ENCODE assay signal across 23 cellular contexts in the genomic region with DNA sequence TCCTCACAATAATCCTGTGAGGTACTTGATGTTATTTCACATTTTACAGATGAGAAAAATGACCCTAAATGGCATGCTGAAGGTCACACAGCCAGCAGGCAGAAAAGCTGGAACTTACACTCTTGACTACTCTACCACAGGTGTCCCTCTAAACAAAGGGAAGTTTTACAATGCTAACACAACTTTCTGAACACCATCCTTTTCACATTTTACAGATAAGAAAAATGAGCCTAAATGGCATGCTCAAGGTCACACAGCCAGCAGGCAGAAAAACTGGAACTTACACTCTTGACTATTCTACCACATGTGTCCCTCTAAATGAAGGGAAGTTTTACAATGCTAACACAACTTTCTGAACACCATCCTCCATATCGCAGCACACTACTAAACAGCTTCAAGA.
"Had no signal": no experiment of that assay in that cellular context is flagged by ENCODE, and none has a peak within 500 bp of the region (broad histone marks: within the 10 kb centered on the region; RNA-seq: fewer than 3 reads in every experiment).

No MANE protein-coding gene starts in this region.

- H3K9me3 Mint-ChIP-seq: activated CD4-positive, alpha-beta memory T cell treated with anti-CD3 and anti-CD28 coated beads, Interleukin-2, amount 10 ng/mL, durations not matched to agents 7 days and 5 days; activated naive CD4-positive, alpha-beta T cell treated with anti-CD3 and anti-CD28 coated beads for 36 hours; activated T-cell treated with anti-CD3 and anti-CD28 coated beads, Interleukin-2, amount 50 U/mL, for 72 hours; natural killer cell had no signal

- H3K4me3 ChIP-seq: gastroesophageal sphincter, sigmoid colon, smooth muscle cell, thoracic aorta, upper lobe of right lung had no signal

- H3K36me3 ChIP-seq: gastroesophageal sphincter, thoracic aorta had no signal

- H3K9me3 ChIP-seq: gastroesophageal sphincter, sigmoid colon, thoracic aorta, upper lobe of right lung had no signal

- DNase-seq: activated CD4-positive, alpha-beta memory T cell treated with anti-CD3 and anti-CD28 coated beads, Interleukin-2, amount 10 ng/mL, durations not matched to agents 7 days and 5 days; activated CD4-positive, alpha-beta T cell treated with anti-CD3 and anti-CD28 coated beads for 4 hours; activated CD4-positive, CD25-positive, alpha-beta regulatory T cell; activated effector memory CD4-positive, alpha-beta T cell treated with Interleukin-2 at 50 U/mL for 16 hours; activated naive CD4-positive, alpha-beta T cell treated with anti-CD3 and anti-CD28 coated beads for 36 hours; activated naive CD8-positive, alpha-beta T cell treated with anti-CD3 and anti-CD28 coated beads, Interleukin-2, amount 10 ng/mL, durations not matched to agents 7 days and 5 days; activated T-cell treated with anti-CD3 and anti-CD28 coated beads, Interleukin-2, amount 50 U/mL, for 72 hours; amygdala; cortex of kidney; head of caudate nucleus; hypothalamus; midbrain; natural killer cell; nucleus accumbens; sigmoid colon; stimulated activated CD4-positive, alpha-beta T cell treated with anti-CD3 and anti-CD28 coated beads, Interleukin-15, amount 100 ng/mL, for 24 hours; upper lobe of right lung had no signal

- ATAC-seq: activated T-cell treated with anti-CD3 and anti-CD28 coated beads, Interleukin-2, amount 50 U/mL, for 72 hours; gastroesophageal sphincter; natural killer cell; stimulated activated memory B cell treated with anti-CD40 and anti-IgM and Interleukin-4, amounts not matched to agents 10 μg/mL and 1 μg/mL and 100 μg/mL, for 72 hours; upper lobe of right lung had no signal

- H3K4me2 ChIP-seq: smooth muscle cell had no signal

- H3K27me3 ChIP-seq: gastroesophageal sphincter, sigmoid colon, upper lobe of right lung had no signal

- H3K36me3 Mint-ChIP-seq: natural killer cell had no signal

- H3K27ac ChIP-seq: epithelial cell of prostate, gastroesophageal sphincter, sigmoid colon, thoracic aorta, upper lobe of right lung had no signal

- H3K27me3 Mint-ChIP-seq: activated CD4-positive, alpha-beta memory T cell treated with anti-CD3 and anti-CD28 coated beads, Interleukin-2, amount 10 ng/mL, durations not matched to agents 7 days and 5 days; activated naive CD8-positive, alpha-beta T cell treated with anti-CD3 and anti-CD28 coated beads, Interleukin-2, amount 10 ng/mL, durations not matched to agents 7 days and 5 days; stimulated activated memory B cell treated with anti-CD40 and anti-IgM and Interleukin-4, amounts not matched to agents 10 μg/mL and 1 μg/mL and 100 μg/mL, for 72 hours had no signal

- H3K27ac Mint-ChIP-seq: activated CD4-positive, alpha-beta memory T cell treated with anti-CD3 and anti-CD28 coated beads, Interleukin-2, amount 10 ng/mL, durations not matched to agents 7 days and 5 days; activated naive CD4-positive, alpha-beta T cell treated with anti-CD3 and anti-CD28 coated beads for 36 hours; activated naive CD8-positive, alpha-beta T cell treated with anti-CD3 and anti-CD28 coated beads, Interleukin-2, amount 10 ng/mL, durations not matched to agents 7 days and 5 days; activated T-cell treated with anti-CD3 and anti-CD28 coated beads, Interleukin-2, amount 50 U/mL, for 72 hours; natural killer cell; stimulated activated memory B cell treated with anti-CD40 and anti-IgM and Interleukin-4, amounts not matched to agents 10 μg/mL and 1 μg/mL and 100 μg/mL, for 72 hours; T-helper 1 cell treated with Interleukin-12 subunit alpha and Interleukin-12 subunit beta and Interleukin-4 antibody, amounts not matched to agents 30 μg/mL and 1 μg/mL, for 36 hours had no signal

- H3K4me3 Mint-ChIP-seq: activated CD4-positive, alpha-beta memory T cell treated with anti-CD3 and anti-CD28 coated beads, Interleukin-2, amount 10 ng/mL, durations not matched to agents 7 days and 5 days; activated naive CD4-positive, alpha-beta T cell treated with anti-CD3 and anti-CD28 coated beads for 36 hours; activated naive CD8-positive, alpha-beta T cell treated with anti-CD3 and anti-CD28 coated beads, Interleukin-2, amount 10 ng/mL, durations not matched to agents 7 days and 5 days; activated T-cell treated with anti-CD3 and anti-CD28 coated beads, Interleukin-2, amount 50 U/mL, for 72 hours; natural killer cell; stimulated activated memory B cell treated with anti-CD40 and anti-IgM and Interleukin-4, amounts not matched to agents 10 μg/mL and 1 μg/mL and 100 μg/mL, for 72 hours; T-helper 1 cell treated with Interleukin-12 subunit alpha and Interleukin-12 subunit beta and Interleukin-4 antibody, amounts not matched to agents 30 μg/mL and 1 μg/mL, for 36 hours had no signal
